8 cellular contexts compared by ENCODE assay signal in the genomic region with DNA sequence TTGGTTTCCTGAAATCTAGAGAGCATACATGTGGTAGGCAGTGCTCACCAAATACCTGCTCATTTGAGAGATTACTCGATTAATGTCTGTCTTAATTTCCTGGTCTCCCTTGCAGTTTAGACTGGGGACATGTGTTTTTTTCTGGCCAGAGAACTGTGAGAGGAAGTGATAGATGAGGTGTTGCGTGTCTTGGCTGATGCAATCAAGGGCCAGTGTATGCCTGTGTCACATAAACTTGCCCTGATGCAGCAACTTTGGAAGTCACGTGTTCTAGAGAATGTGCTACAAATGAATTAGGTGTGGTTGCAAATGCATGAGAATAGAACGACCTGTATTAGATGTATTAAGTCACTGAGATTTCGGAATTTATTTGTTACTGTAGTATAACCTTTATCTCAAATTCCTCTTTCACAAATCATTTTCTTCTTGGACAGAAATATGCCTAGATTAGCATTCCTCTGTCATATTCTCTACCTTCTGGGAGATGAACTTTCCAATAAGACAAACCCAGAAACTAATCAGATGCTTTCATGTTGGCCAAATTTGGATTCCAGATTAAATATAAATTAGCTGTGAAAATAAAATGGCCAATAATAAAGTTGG. TPM values are rescaled to one million over a fixed set of nuclear protein-coding genes. Genes with fewer than 3 reads are reported as not detected.
DNase-seq lines count a peak whose midpoint lies in the region; ATAC-seq, FAIRE-seq and TF ChIP-seq lines count a peak whose summit lies in the region.

No MANE protein-coding gene starts in this region.

- CTCF ChIA-PET in GM10248 (lab: Yijun Ruan, JAX) (interaction anchor here (0.9 to 1.8 kb wide), 4 partner anchors 11 to 88 kb away, joined by 3 to 4 read pairs (median 4); no protein-coding TSS in a partner anchor), HEK293 (lab: Yijun Ruan, JAX) (interaction anchor here (0.7 to 1.2 kb wide), 3 partner anchors 91 to 496 kb away, joined by 3 to 4 read pairs (median 3); no protein-coding TSS in a partner anchor), PC-3 (lab: Charles Lee) (no interaction called here)

- H3K9ac ChIP-seq in PC-3 (ENCODE audit: low read length): no peak overlapping the region

- intact Hi-C loops in PC-3 (cut with micrococcal nuclease): no loop called here

- TF ChIP-seq CTCF in GM10248 (IDR thresholded peaks at IDR 0.05; ENCODE audit: control extremely low read depth, extremely low read depth, low read depth, missing control alignments) (no peak), HEK293 (tag by site-specific recombination; IDR thresholded peaks at IDR 0.05) (no peak), RWPE2 (IDR thresholded peaks at IDR 0.05; ENCODE audit: poor library complexity, severe bottlenecking) (no peak), PC-3 (conservative IDR thresholded peaks at IDR 0.05; ENCODE audit: low read depth, low read length) (no peak)

- H3K27ac ChIP-seq in HEK293 (ENCODE audit: extremely low read depth, low read depth, low read length) (no peak overlapping the region), RWPE2 (ENCODE audit: poor library complexity, severe bottlenecking) (peak overlapping the region; percentile 99), small intestine (ENCODE audit: low read depth in 1 of 2, low read length in 1 of 2) (no peak overlapping the region), PC-3 (ENCODE audit: low read length) (no peak overlapping the region)

- no peaks in the 10 kb centered on the region for H3K79me2 ChIP-seq in PC-3 (ENCODE audit: low read length)

- no peak overlapping the region for H2AFZ ChIP-seq in PC-3 (ENCODE audit: low read length)

- no peak for FAIRE-seq in small intestine (lab: Jason Lieb, UNC)

- H3K9me2 ChIP-seq in PC-3 (replicated peaks; ENCODE audit: low read length): no peaks in the 10 kb centered on the region

- H3K27me3 ChIP-seq in RWPE2 (ENCODE audit: insufficient read depth, poor library complexity, severe bottlenecking) (no peaks in the 10 kb centered on the region), small intestine (ENCODE audit: control insufficient read depth in 2 of 2, insufficient read depth in 2 of 2, low read length in 2 of 2) (peaks cover 0 to 2% of the 10 kb centered on the region in 2 donors), PC-3 (ENCODE audit: low read length) (no peaks in the 10 kb centered on the region)

- ATAC-seq in RWPE2 (ENCODE audit: low read depth) (peak; percentile 79), PC-3 (no peak), GM19467 (IDR thresholded peaks at IDR 0.05; ENCODE audit: unreplicated experiment) (no peak)

- no peaks in the 10 kb centered on the region for H3F3A ChIP-seq in PC-3 (ENCODE audit: low read length, unreplicated experiment)

- H3K36me3 ChIP-seq in HEK293 (ENCODE audit: control insufficient read depth in 2 of 2, insufficient read depth in 1 of 2, low read length in 2 of 2): no peaks in the 10 kb centered on the region
- no peaks in the 10 kb centered on the region for H3K36me3 ChIP-seq in RWPE2 (ENCODE audit: low read depth)
- no peaks in the 10 kb centered on the region for H3K36me3 ChIP-seq in small intestine (ENCODE audit: control insufficient read depth in 2 of 2, insufficient read depth in 2 of 2, low read length in 2 of 2)
- H3K36me3 ChIP-seq in PC-3 (ENCODE audit: low read depth, low read length): no peaks in the 10 kb centered on the region

- H3K4me1 ChIP-seq in HEK293 (ENCODE audit: control insufficient read depth, insufficient read depth, low read length): no peaks in the 10 kb centered on the region
- H3K4me1 ChIP-seq in RWPE2 (ENCODE audit: insufficient read depth, poor library complexity, severe bottlenecking): peaks cover 32% of the 10 kb centered on the region
- no peaks in the 10 kb centered on the region for H3K4me1 ChIP-seq in small intestine (ENCODE audit: control insufficient read depth in 2 of 2, insufficient read depth in 1 of 2, low read depth in 1 of 2, low read length in 1 of 2)
- H3K4me1 ChIP-seq in PC-3 (ENCODE audit: insufficient read depth, low read length): peaks cover 27% of the 10 kb centered on the region

- H3K4me2 ChIP-seq in PC-3 (ENCODE audit: low read length): no peak overlapping the region

- POLR2A ChIA-PET in GM10248 (lab: Yijun Ruan, JAX) (interaction anchor here (0.7 kb wide), 1 partner anchor 149 kb away, joined by 3 read pairs; no protein-coding TSS in a partner anchor), HEK293 (lab: Yijun Ruan, JAX) (no interaction called here), PC-3 (lab: Charles Lee; ENCODE audit: unreplicated experiment) (no interaction called here)

- 58 to 66% (median 59%) methylated on average over 5 of the region's 5 CpGs for WGBS in small intestine, 3 donors

- no TSS peak for BruUV-seq in PC-3 (replicated peaks; lab: Mats Ljungman, UMichigan)

- no peaks in the 10 kb centered on the region for H4K20me1 ChIP-seq in PC-3 (ENCODE audit: low read length)

- DNase-seq in GM10248 (ENCODE audit: extremely low spot score) (peak; percentile 35), RWPE2 (ENCODE audit: low spot score) (peak; percentile 89), fibroblast of peridontal ligament (ENCODE audit: extremely low read depth) (peak; percentile 11), small intestine (peak; percentile 47), PC-3 (no peak), superior temporal gyrus (ENCODE audit: extremely low spot score) (no peak)

- H3K4me3 ChIP-seq in HEK293 (ENCODE audit: low read depth, low read length) (no peak overlapping the region), RWPE2 (ENCODE audit: severe bottlenecking) (no peak overlapping the region), small intestine (ENCODE audit: low read depth in 1 of 2, low read length in 2 of 2) (no peak overlapping the region), PC-3 (ENCODE audit: low read length) (no peak overlapping the region)

- H3K9me3 ChIP-seq in HEK293 (ENCODE audit: control insufficient read depth, insufficient read depth, low read depth, low read length) (no peaks in the 10 kb centered on the region), RWPE2 (ENCODE audit: severe bottlenecking) (no peaks in the 10 kb centered on the region), small intestine (ENCODE audit: control insufficient read depth, low read depth) (no peaks in the 10 kb centered on the region), PC-3 (ENCODE audit: low read length) (no peaks in the 10 kb centered on the region)

TF ChIP-seq in HEK293, 187 proteins besides CTCF, POLR2A, EP300 and RAD21:
- TF ChIP-seq ZNF248 (tag by site-specific recombination; IDR thresholded peaks at IDR 0.05): no peak
- TF ChIP-seq ZNF10 (tag by site-specific recombination; IDR thresholded peaks at IDR 0.05): no peak
- TF ChIP-seq ZBTB20 (tag by site-specific recombination; IDR thresholded peaks at IDR 0.05): peak; percentile 62; the same call in 1 of the 2 replicates

RNA-seq across cellular contexts. Expression of a gene that starts 9.9 kb away (rescaled TPM):
- under 1 TPM in 1 of 3 donors, not detected in 2; 0.24 TPM for polyA plus RNA-seq in small intestine
- 0.11 TPM in 1 of 2 replicates, not detected in the other for total RNA-seq in PC-3 (2014; rRNA removed)

RNA-seq across cellular contexts. Expression of a gene that starts 29.8 kb away (rescaled TPM):
- polyA plus RNA-seq in small intestine: 1 to 10 TPM in 1 of 3 donors, not detected in 2; 3.6 TPM
- total RNA-seq in PC-3 (2014; rRNA removed): 16.0 and 20.7 TPM in 2 replicates

RNA-seq across cellular contexts. Expression of a gene that starts 42.3 kb away (rescaled TPM):
- polyA plus RNA-seq in small intestine: 1 to 10 TPM; 2.7 to 5.3 (median 2.7) TPM
- total RNA-seq in PC-3 (2014; rRNA removed): 48.4 and 67.5 TPM in 2 replicates

Comparison
In these comparisons a context has a peak if more than half of its experiments do, and no peak if none do; other contexts are left out.
1. DNase-seq: peak in GM10248 (single experiment), RWPE2 (single experiment), fibroblast of peridontal ligament (single experiment) and small intestine (single experiment); none in PC-3 (single experiment) and superior temporal gyrus (single experiment).